ENCODE assay signal across 12 cellular contexts in the genomic region with DNA sequence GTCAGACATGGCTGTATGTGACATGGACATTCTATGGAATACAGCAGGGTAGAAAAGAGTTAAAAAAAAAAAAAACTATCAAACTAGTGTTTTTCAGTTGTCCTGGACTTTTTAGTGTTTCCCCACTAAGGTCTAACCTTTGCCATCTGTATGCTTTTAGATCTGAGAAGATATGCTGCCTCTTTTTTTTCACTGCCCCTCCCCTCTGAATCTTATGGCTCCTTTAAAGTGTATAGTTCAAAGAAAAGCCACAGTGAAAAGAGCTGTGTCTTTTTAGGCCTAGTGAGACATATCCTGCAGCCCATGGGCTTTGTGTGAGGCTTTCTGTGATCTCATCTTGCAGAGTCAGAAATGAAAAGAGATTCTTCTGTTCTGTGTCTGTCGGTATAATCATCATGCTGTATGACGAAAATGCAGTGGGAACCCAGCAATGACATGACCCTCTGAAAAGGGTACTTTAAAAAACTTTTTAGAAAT. TPM values are rescaled to one million over a fixed set of nuclear protein-coding genes. Genes with fewer than 3 reads are reported as not detected.
DNase-seq lines count a peak whose midpoint lies in the region; TF ChIP-seq lines count a peak whose summit lies in the region.
"Had no signal": no experiment of that assay in that cellular context is flagged by ENCODE, and none has a peak within 500 bp of the region (broad histone marks: within the 10 kb centered on the region; RNA-seq: fewer than 3 reads in every experiment).

No MANE protein-coding gene starts in this region.

- POLR2A ChIA-PET in RWPE1 (lab: Yijun Ruan, JAX; ENCODE audit: low non-redundant PET): no interaction called here

- TF ChIP-seq POLR2A in erythroblast (IDR thresholded peaks at IDR 0.05; ENCODE audit: low read length): no peak

- no peaks in the 10 kb centered on the region for H3K9me3 ChIP-seq in fibroblast of lung (ENCODE audit: control insufficient read depth, insufficient read depth, low read depth, low read length)
- H3K9me3 ChIP-seq: body of pancreas had no signal

- peaks cover 8% of the 10 kb centered on the region for H3K4me1 ChIP-seq in fibroblast of lung (ENCODE audit: control insufficient read depth, extremely low read depth, insufficient read depth, low read length)
- H3K4me1 ChIP-seq: body of pancreas had no signal

- intact Hi-C loops in activated CD4-positive, alpha-beta T cell treated with anti-CD3 and anti-CD28 coated beads, Interleukin-2, amount 10 ng/mL, durations not matched to agents 24 days and 14 days (cut with micrococcal nuclease): no loop called here

- H3K36me3 Mint-ChIP-seq in activated T-cell treated with anti-CD3 and anti-CD28 coated beads, Interleukin-2, amount 50 U/mL, for 24 hours (ENCODE audit: low read depth): no peaks in the 10 kb centered on the region
- no peaks in the 10 kb centered on the region for H3K36me3 Mint-ChIP-seq in activated CD4-positive, alpha-beta T cell treated with anti-CD3 and anti-CD28 coated beads, Interleukin-2, amount 10 ng/mL, durations not matched to agents 24 days and 14 days (ENCODE audit: low read depth)
- peaks cover 11% of the 10 kb centered on the region for H3K36me3 Mint-ChIP-seq in progenitor cell of endocrine pancreas (ENCODE audit: insufficient read depth)
- H3K36me3 Mint-ChIP-seq: WTC11 had no signal

- H3K36me3 ChIP-seq in fibroblast of lung (ENCODE audit: control insufficient read depth, insufficient read depth, low read length): no peaks in the 10 kb centered on the region

- H3K27ac Mint-ChIP-seq in activated T-cell treated with anti-CD3 and anti-CD28 coated beads, Interleukin-2, amount 50 U/mL, for 24 hours: peak overlapping the region; percentile 13
- H3K27ac Mint-ChIP-seq in activated CD4-positive, alpha-beta T cell treated with anti-CD3 and anti-CD28 coated beads, Interleukin-2, amount 10 ng/mL, durations not matched to agents 24 days and 14 days: no peak overlapping the region
- H3K27ac Mint-ChIP-seq in progenitor cell of endocrine pancreas: peak overlapping the region; percentile 62
- H3K27ac Mint-ChIP-seq: WTC11 had no signal

- CTCF ChIA-PET in RWPE1 (lab: Yijun Ruan, JAX): interaction anchor here (0.7 kb wide), 1 partner anchor 160 kb away, joined by 3 read pairs; no protein-coding TSS in a partner anchor

- DNase-seq in activated T-cell treated with anti-CD3 and anti-CD28 coated beads, Interleukin-2, amount 50 U/mL, for 24 hours: no peak
- DNase-seq in activated T-cell treated with anti-CD3 and anti-CD28 coated beads for 4 hours: no peak
- DNase-seq in activated CD4-positive, alpha-beta T cell treated with anti-CD3 and anti-CD28 coated beads, Interleukin-2, amount 10 ng/mL, durations not matched to agents 24 days and 14 days: peak; percentile 70
- DNase-seq in fibroblast of lung (ENCODE audit: low read depth in 2 of 2): peak; percentile 64
- no peak for DNase-seq in progenitor cell of endocrine pancreas (ENCODE audit: low spot score, unreplicated experiment)
- no peak for DNase-seq in occipital lobe (lab: John Stamatoyannopoulos, UW)
- no peak for DNase-seq in RWPE1 (ENCODE audit: low spot score)
- DNase-seq in erythroblast (lab: John Stamatoyannopoulos, UW): no peak
- DNase-seq: body of pancreas, GF-D8 had no signal

- no peaks in the 10 kb centered on the region for H3K27me3 ChIP-seq in fibroblast of lung (ENCODE audit: control insufficient read depth, insufficient read depth, low read length)
- H3K27me3 ChIP-seq: body of pancreas had no signal

- no peak overlapping the region for H2AFZ ChIP-seq in fibroblast of lung (ENCODE audit: low read length)

- H3K4me3 Mint-ChIP-seq in activated T-cell treated with anti-CD3 and anti-CD28 coated beads, Interleukin-2, amount 50 U/mL, for 24 hours: no peak overlapping the region
- H3K4me3 Mint-ChIP-seq in activated CD4-positive, alpha-beta T cell treated with anti-CD3 and anti-CD28 coated beads, Interleukin-2, amount 10 ng/mL, durations not matched to agents 24 days and 14 days: no peak overlapping the region
- H3K4me3 Mint-ChIP-seq in progenitor cell of endocrine pancreas (ENCODE audit: low read depth): no peak overlapping the region
- H3K4me3 Mint-ChIP-seq: WTC11 had no signal

- H3K27me3 Mint-ChIP-seq in activated T-cell treated with anti-CD3 and anti-CD28 coated beads, Interleukin-2, amount 50 U/mL, for 24 hours: no peaks in the 10 kb centered on the region
- peaks cover 9% of the 10 kb centered on the region for H3K27me3 Mint-ChIP-seq in activated CD4-positive, alpha-beta T cell treated with anti-CD3 and anti-CD28 coated beads, Interleukin-2, amount 10 ng/mL, durations not matched to agents 24 days and 14 days
- no peaks in the 10 kb centered on the region for H3K27me3 Mint-ChIP-seq in progenitor cell of endocrine pancreas

- no peak overlapping the region for H3K4me3 ChIP-seq in fibroblast of lung (replicated peaks in 1 of 4; ENCODE audit: control extremely low read depth in 1 of 4, insufficient read depth in 1 of 4, low read depth in 3 of 4, low read length in 4 of 4)
- H3K4me3 ChIP-seq: body of pancreas had no signal

- H4K20me1 ChIP-seq in fibroblast of lung (ENCODE audit: control insufficient read depth, extremely low read depth, insufficient read depth, low read length): no peaks in the 10 kb centered on the region

- H3K27ac ChIP-seq in fibroblast of lung (ENCODE audit: insufficient read depth, low read length): peak overlapping the region; percentile 45
- no peak overlapping the region for H3K27ac ChIP-seq in RWPE1
- H3K27ac ChIP-seq: body of pancreas, KMS-11 had no signal

- TF ChIP-seq CTCF in fibroblast of lung (conservative IDR thresholded peaks at IDR 0.05 in 1 of 2, IDR thresholded peaks at IDR 0.05 in 1 of 2; ENCODE audit: low read depth in 1 of 2, low read length in 2 of 2) (no peak), progenitor cell of endocrine pancreas (IDR thresholded peaks at IDR 0.05; ENCODE audit: unreplicated experiment) (no peak), RWPE1 (conservative IDR thresholded peaks at IDR 0.05; ENCODE audit: low read depth) (no peak)

- no peak overlapping the region for H3K9ac ChIP-seq in fibroblast of lung (ENCODE audit: insufficient read depth, low read length)
- H3K9ac ChIP-seq: KMS-11 had no signal

- H3K9me3 Mint-ChIP-seq in activated T-cell treated with anti-CD3 and anti-CD28 coated beads, Interleukin-2, amount 50 U/mL, for 24 hours: no peaks in the 10 kb centered on the region
- H3K9me3 Mint-ChIP-seq in activated CD4-positive, alpha-beta T cell treated with anti-CD3 and anti-CD28 coated beads, Interleukin-2, amount 10 ng/mL, durations not matched to agents 24 days and 14 days: no peaks in the 10 kb centered on the region
- H3K9me3 Mint-ChIP-seq in progenitor cell of endocrine pancreas (ENCODE audit: low read depth): no peaks in the 10 kb centered on the region
- H3K9me3 Mint-ChIP-seq: WTC11 had no signal

- peak overlapping the region; percentile 55 for H3K4me2 ChIP-seq in fibroblast of lung (ENCODE audit: extremely low read depth, insufficient read depth, low read length)
- H3K4me2 ChIP-seq: KMS-11 had no signal

- peaks cover 6% of the 10 kb centered on the region for H3K79me2 ChIP-seq in fibroblast of lung (ENCODE audit: control insufficient read depth, insufficient read depth, low read length)

- peaks cover 14% of the 10 kb centered on the region for H3K4me1 Mint-ChIP-seq in activated T-cell treated with anti-CD3 and anti-CD28 coated beads, Interleukin-2, amount 50 U/mL, for 24 hours (ENCODE audit: low read depth)
- H3K4me1 Mint-ChIP-seq in activated CD4-positive, alpha-beta T cell treated with anti-CD3 and anti-CD28 coated beads, Interleukin-2, amount 10 ng/mL, durations not matched to agents 24 days and 14 days: peaks cover 8% of the 10 kb centered on the region
- H3K4me1 Mint-ChIP-seq in progenitor cell of endocrine pancreas (ENCODE audit: low read depth): peaks cover 36% of the 10 kb centered on the region

RNA-seq across cellular contexts. Expression of gene ADGRG6, which starts 29.3 kb away (rescaled TPM):
- not detected in 2 replicates for total RNA-seq in activated CD4-positive, alpha-beta T cell treated with anti-CD3 and anti-CD28 coated beads, Interleukin-2, amount 10 ng/mL, durations not matched to agents 24 days and 14 days
- total RNA-seq in fibroblast of lung (30.0 and 49.9 TPM in 2 replicates), progenitor cell of endocrine pancreas (126 and 139 TPM in 2 replicates), occipital lobe (28.2 TPM)
- 23.4 and 67.2 TPM in 2 replicates for polyA plus RNA-seq in fibroblast of lung
- polyA plus RNA-seq in fibroblast of lung (2012): 10.2 and 29.9 TPM in 2 replicates
- 25.1 and 56.7 TPM in 2 replicates for polyA minus RNA-seq in fibroblast of lung (ENCODE audit: low replicate concordance)

Comparison
In these comparisons a context has a peak if more than half of its experiments do, and no peak if none do; other contexts are left out.
1. DNase-seq: peak in activated CD4-positive, alpha-beta T cell treated with anti-CD3 and anti-CD28 coated beads, Interleukin-2, amount 10 ng/mL, durations not matched to agents 24 days and 14 days (single experiment) and fibroblast of lung (2 of 2); none in activated T-cell treated with anti-CD3 and anti-CD28 coated beads, Interleukin-2, amount 50 U/mL, for 24 hours (single experiment), activated T-cell treated with anti-CD3 and anti-CD28 coated beads for 4 hours (single experiment), progenitor cell of endocrine pancreas (single experiment), occipital lobe (single experiment), RWPE1 (single experiment) and erythroblast (0 of 2).
2. RNA of gene ADGRG6, which starts 29.3 kb away (total RNA-seq): 126 to 139 TPM in progenitor cell of endocrine pancreas, 30.0 to 49.9 TPM in fibroblast of lung and 28.2 TPM in occipital lobe (single experiment); not detected in activated CD4-positive, alpha-beta T cell treated with anti-CD3 and anti-CD28 coated beads, Interleukin-2, amount 10 ng/mL, durations not matched to agents 24 days and 14 days; every median in the first group is over 10 times any median in the second.